In genomic region chr17:7572588-7573323, GRCh38 we compare ENCODE assay signal across 1 cellular context.
TF ChIP-seq lines count a peak whose summit lies in the region.

No MANE protein-coding gene starts in this region.

TF ChIP-seq in HepG2, 621 proteins besides CTCF, POLR2A, EP300 and RAD21 (continues in another document):
- TF ChIP-seq ZNF558 (CRISPR knock-in tag; IDR thresholded peaks at IDR 0.05; ENCODE audit: borderline replicate concordance) (peak; percentile 43; the same call in 1 of the 2 replicates), ZNF687 (CRISPR knock-in tag; IDR thresholded peaks at IDR 0.05) (peak; percentile 56), CEBPB (IDR thresholded peaks at IDR 0.05; ENCODE audit: borderline replicate concordance, low read depth, low read length) (no peak; the same call in 1 of the 2 replicates), MEIS1 (CRISPR knock-in tag; IDR thresholded peaks at IDR 0.05; ENCODE audit: borderline replicate concordance) (peak; percentile 45; the same call in 1 of the 2 replicates), THAP11 (CRISPR knock-in tag; IDR thresholded peaks at IDR 0.05) (peak; percentile 64), IRX3 (CRISPR knock-in tag; IDR thresholded peaks at IDR 0.05; ENCODE audit: borderline replicate concordance, low read depth) (peak; percentile 26; the same call in 1 of the 2 replicates), TBX2 (CRISPR knock-in tag; IDR thresholded peaks at IDR 0.05; ENCODE audit: borderline replicate concordance) (peak; percentile 90), CREM (IDR thresholded peaks at IDR 0.05) (peak; percentile 98), CREM (CRISPR knock-in tag; IDR thresholded peaks at IDR 0.05) (0 out of 2 replicates have a peak, but pooled peaks have one; percentile 54), GMEB2 (CRISPR knock-in tag; IDR thresholded peaks at IDR 0.05; ENCODE audit: low read depth) (0 out of 2 replicates have a peak, but pooled peaks have one; percentile 6), ZNF879 (CRISPR knock-in tag; IDR thresholded peaks at IDR 0.05) (0 out of 2 replicates have a peak, but pooled peaks have one; percentile 24), ZNF597 (CRISPR knock-in tag; IDR thresholded peaks at IDR 0.05) (no peak), KLF9 (CRISPR knock-in tag; IDR thresholded peaks at IDR 0.05; ENCODE audit: low read depth) (0 out of 2 replicates have a peak, but pooled peaks have one; percentile 41), AGO1 (IDR thresholded peaks at IDR 0.05; ENCODE audit: low read depth, low read length, poor library complexity, severe bottlenecking) (peak; percentile 86), SAP130 (CRISPR knock-in tag; IDR thresholded peaks at IDR 0.05; ENCODE audit: low read depth) (peak; percentile 48), HNRNPLL (IDR thresholded peaks at IDR 0.05; ENCODE audit: low read depth, low read length, poor library complexity, severe bottlenecking) (peak; percentile 41), EED (CRISPR knock-in tag; IDR thresholded peaks at IDR 0.05) (0 out of 2 replicates have a peak, but pooled peaks have one; percentile 77), ZNF766 (CRISPR knock-in tag; IDR thresholded peaks at IDR 0.05; ENCODE audit: borderline replicate concordance) (peak; percentile 52; the same call in 1 of the 2 replicates), MIER3 (CRISPR knock-in tag; IDR thresholded peaks at IDR 0.05; ENCODE audit: borderline replicate concordance) (no peak), MTA3 (CRISPR knock-in tag; IDR thresholded peaks at IDR 0.05) (no peak), DBP (CRISPR knock-in tag; IDR thresholded peaks at IDR 0.05; ENCODE audit: not compliant biosample characterization) (peak; percentile 26), ZNF589 (CRISPR knock-in tag; conservative IDR thresholded peaks at IDR 0.05) (peak; percentile 81), PHF8 (CRISPR knock-in tag; IDR thresholded peaks at IDR 0.05) (peak; percentile 61; the same call in 1 of the 2 replicates)
- TF ChIP-seq, protein P1, sequence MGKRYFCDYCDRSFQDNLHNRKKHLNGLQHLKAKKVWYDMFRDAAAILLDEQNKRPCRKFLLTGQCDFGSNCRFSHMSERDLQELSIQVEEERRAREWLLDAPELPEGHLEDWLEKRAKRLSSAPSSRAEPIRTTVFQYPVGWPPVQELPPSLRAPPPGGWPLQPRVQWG (CRISPR knock-in tag; IDR thresholded peaks at IDR 0.05; ENCODE audit: borderline replicate concordance, low read depth) = no peak
- TF ChIP-seq, protein P2, sequence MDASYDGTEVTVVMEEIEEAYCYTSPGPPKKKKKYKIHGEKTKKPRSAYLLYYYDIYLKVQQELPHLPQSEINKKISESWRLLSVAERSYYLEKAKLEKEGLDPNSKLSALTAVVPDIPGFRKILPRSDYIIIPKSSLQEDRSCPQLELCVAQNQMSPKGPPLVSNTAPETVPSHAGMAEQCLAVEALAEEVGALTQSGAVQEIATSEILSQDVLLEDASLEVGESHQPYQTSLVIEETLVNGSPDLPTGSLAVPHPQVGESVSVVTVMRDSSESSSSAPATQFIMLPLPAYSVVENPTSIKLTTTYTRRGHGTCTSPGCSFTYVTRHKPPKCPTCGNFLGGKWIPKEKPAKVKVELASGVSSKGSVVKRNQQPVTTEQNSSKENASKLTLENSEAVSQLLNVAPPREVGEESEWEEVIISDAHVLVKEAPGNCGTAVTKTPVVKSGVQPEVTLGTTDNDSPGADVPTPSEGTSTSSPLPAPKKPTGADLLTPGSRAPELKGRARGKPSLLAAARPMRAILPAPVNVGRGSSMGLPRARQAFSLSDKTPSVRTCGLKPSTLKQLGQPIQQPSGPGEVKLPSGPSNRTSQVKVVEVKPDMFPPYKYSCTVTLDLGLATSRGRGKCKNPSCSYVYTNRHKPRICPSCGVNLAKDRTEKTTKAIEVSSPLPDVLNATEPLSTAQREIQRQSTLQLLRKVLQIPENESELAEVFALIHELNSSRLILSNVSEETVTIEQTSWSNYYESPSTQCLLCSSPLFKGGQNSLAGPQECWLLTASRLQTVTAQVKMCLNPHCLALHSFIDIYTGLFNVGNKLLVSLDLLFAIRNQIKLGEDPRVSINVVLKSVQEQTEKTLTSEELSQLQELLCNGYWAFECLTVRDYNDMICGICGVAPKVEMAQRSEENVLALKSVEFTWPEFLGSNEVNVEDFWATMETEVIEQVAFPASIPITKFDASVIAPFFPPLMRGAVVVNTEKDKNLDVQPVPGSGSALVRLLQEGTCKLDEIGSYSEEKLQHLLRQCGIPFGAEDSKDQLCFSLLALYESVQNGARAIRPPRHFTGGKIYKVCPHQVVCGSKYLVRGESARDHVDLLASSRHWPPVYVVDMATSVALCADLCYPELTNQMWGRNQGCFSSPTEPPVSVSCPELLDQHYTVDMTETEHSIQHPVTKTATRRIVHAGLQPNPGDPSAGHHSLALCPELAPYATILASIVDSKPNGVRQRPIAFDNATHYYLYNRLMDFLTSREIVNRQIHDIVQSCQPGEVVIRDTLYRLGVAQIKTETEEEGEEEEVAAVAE (CRISPR knock-in tag; IDR thresholded peaks at IDR 0.05; ENCODE audit: borderline replicate concordance) = no peak
- TF ChIP-seq, protein P3, sequence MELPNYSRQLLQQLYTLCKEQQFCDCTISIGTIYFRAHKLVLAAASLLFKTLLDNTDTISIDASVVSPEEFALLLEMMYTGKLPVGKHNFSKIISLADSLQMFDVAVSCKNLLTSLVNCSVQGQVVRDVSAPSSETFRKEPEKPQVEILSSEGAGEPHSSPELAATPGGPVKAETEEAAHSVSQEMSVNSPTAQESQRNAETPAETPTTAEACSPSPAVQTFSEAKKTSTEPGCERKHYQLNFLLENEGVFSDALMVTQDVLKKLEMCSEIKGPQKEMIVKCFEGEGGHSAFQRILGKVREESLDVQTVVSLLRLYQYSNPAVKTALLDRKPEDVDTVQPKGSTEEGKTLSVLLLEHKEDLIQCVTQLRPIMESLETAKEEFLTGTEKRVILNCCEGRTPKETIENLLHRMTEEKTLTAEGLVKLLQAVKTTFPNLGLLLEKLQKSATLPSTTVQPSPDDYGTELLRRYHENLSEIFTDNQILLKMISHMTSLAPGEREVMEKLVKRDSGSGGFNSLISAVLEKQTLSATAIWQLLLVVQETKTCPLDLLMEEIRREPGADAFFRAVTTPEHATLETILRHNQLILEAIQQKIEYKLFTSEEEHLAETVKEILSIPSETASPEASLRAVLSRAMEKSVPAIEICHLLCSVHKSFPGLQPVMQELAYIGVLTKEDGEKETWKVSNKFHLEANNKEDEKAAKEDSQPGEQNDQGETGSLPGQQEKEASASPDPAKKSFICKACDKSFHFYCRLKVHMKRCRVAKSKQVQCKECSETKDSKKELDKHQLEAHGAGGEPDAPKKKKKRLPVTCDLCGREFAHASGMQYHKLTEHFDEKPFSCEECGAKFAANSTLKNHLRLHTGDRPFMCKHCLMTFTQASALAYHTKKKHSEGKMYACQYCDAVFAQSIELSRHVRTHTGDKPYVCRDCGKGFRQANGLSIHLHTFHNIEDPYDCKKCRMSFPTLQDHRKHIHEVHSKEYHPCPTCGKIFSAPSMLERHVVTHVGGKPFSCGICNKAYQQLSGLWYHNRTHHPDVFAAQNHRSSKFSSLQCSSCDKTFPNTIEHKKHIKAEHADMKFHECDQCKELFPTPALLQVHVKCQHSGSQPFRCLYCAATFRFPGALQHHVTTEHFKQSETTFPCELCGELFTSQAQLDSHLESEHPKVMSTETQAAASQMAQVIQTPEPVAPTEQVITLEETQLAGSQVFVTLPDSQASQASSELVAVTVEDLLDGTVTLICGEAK (IDR thresholded peaks at IDR 0.05) = peak; percentile 32; the same call in 1 of the 2 replicates
- TF ChIP-seq, protein P3 (CRISPR knock-in tag; IDR thresholded peaks at IDR 0.05) = peak; percentile 70
- TF ChIP-seq, protein P4, sequence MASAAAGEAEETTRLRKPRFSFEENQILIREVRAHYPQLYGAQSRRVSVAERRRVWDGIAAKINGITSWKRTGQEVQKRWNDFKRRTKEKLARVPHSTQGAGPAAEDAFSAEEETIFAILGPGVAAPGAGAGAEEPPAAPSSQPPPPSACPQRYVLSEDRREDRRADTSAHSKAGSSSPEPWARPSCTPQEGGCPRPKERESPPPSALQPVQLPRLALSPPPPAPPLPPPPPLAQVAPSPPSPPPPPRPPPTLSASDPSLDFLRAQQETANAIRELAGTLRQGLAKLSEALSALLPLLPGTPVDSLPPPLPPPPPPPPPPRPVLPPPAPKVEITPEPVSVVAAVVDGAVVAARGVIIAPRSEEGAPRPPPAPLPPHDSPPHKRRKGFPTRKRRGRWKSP (CRISPR knock-in tag; IDR thresholded peaks at IDR 0.05) = peak; percentile 89
